8 cellular contexts compared by ENCODE assay signal in the genomic region with DNA sequence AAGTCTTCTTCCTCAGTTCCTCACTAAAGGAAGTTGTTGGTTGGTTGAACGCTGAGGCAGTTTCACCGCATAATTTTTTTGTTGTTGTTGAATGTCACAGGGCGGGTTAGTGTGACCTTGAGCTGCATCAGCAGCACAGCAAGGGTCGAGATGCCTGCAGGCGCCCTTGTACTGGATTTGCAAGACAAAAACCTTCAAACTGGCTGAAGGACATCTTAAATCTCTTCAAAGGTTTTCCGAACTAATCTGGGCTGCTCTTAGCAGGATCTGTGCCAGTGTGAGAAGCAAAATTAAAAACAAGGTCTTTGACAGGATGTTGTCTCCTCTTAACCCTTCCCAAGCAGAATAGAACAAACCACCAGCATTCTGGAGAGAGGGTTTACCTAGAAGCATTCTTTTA. TPM values are rescaled to one million over a fixed set of nuclear protein-coding genes. Genes with fewer than 3 reads are reported as not detected.
A peak's percentile ranks its signal among the peaks of the same experiment; 100 is the strongest.
DNase-seq lines count a peak whose midpoint lies in the region; ATAC-seq and TF ChIP-seq lines count a peak whose summit lies in the region.

No MANE protein-coding gene starts in this region.

- DNase-seq in DND-41 (peak; percentile 59), WERI-Rb-1 (peak; percentile 33), osteoblast (ENCODE audit: insufficient read length, low spot score, missing footprints) (no peak), SJCRH30 (no peak), T-helper 9 cell (no peak), NCI-H510A (lab: John Stamatoyannopoulos, UW) (no peak)
- no peak for DNase-seq in stimulated activated CD4-positive, alpha-beta T cell treated with anti-CD3 and anti-CD28 coated beads, Interleukin-2, amount 100 ng/mL, for 48 hours

- H3K4me1 ChIP-seq in DND-41 (ENCODE audit: insufficient read depth, low read length) (peaks cover 36% of the 10 kb centered on the region), gastroesophageal sphincter (peaks cover 7 to 60% (median 14%) of the 10 kb centered on the region in 3 donors), osteoblast (ENCODE audit: insufficient read depth, low read length) (peaks cover 74% of the 10 kb centered on the region), SJCRH30 (peaks cover 45% of the 10 kb centered on the region)

- H2AFZ ChIP-seq in DND-41 (ENCODE audit: low read depth, low read length) (peak overlapping the region; percentile 53), osteoblast (ENCODE audit: low read length) (no peak overlapping the region)

- H4K20me1 ChIP-seq in DND-41 (ENCODE audit: insufficient read depth, low read length) = peaks cover 5% of the 10 kb centered on the region; the same call in 1 of the 2 replicates
- H4K20me1 ChIP-seq in osteoblast (ENCODE audit: insufficient read depth, low read length) = no peaks in the 10 kb centered on the region

- ATAC-seq in DND-41 (ENCODE audit: insufficient read depth, low read depth) (peak; percentile 87), gastroesophageal sphincter (no peak)

- H3K79me2 ChIP-seq in DND-41 (ENCODE audit: insufficient read depth, low read length) (peaks cover 79% of the 10 kb centered on the region), osteoblast (ENCODE audit: insufficient read depth, low read length) (peaks cover 83% of the 10 kb centered on the region)

- TF ChIP-seq CTCF in DND-41 (IDR thresholded peaks at IDR 0.05; ENCODE audit: borderline replicate concordance, extremely low read depth, low read length, poor library complexity, severe bottlenecking) (no peak), WERI-Rb-1 (IDR thresholded peaks at IDR 0.05; ENCODE audit: low read depth, low read length) (no peak), gastroesophageal sphincter (IDR thresholded peaks at IDR 0.05) (no peak), osteoblast (IDR thresholded peaks at IDR 0.05; ENCODE audit: extremely low read depth, low read depth, low read length) (no peak)

- peak overlapping the region; percentile 80 for H3K27ac ChIP-seq in DND-41 (ENCODE audit: low read length)
- peak overlapping the region; percentile 44 for H3K27ac ChIP-seq in WERI-Rb-1
- H3K27ac ChIP-seq in gastroesophageal sphincter = peak overlapping the region in 3 of 4 donors; percentile 33 to 57 (median 53)
- H3K27ac ChIP-seq in osteoblast (ENCODE audit: low read depth, low read length) = peak overlapping the region; percentile 85
- H3K27ac ChIP-seq in SJCRH30 = no peak overlapping the region

- H3K4me3 ChIP-seq in DND-41 (ENCODE audit: low read depth in 1 of 2, low read length in 2 of 2) (peak overlapping the region; percentile 13 to 53), WERI-Rb-1 (ENCODE audit: low read depth, low read length) (0 out of 2 replicates have a peak overlapping the region, but pooled peaks have one; percentile 10), gastroesophageal sphincter (peak overlapping the region in 1 of 2 donors; percentile 9), osteoblast (ENCODE audit: insufficient read depth, low read length) (peak overlapping the region; percentile 38), SJCRH30 (no peak overlapping the region)

- H3K9me3 ChIP-seq in DND-41 (ENCODE audit: insufficient read depth, low read length, severe bottlenecking) (no peaks in the 10 kb centered on the region), WERI-Rb-1 (ENCODE audit: severe bottlenecking) (no peaks in the 10 kb centered on the region), gastroesophageal sphincter (no peaks in the 10 kb centered on the region), osteoblast (ENCODE audit: low read depth, low read length) (no peaks in the 10 kb centered on the region), SJCRH30 (replicated peaks) (no peaks in the 10 kb centered on the region)

- H3K4me2 ChIP-seq in DND-41 (ENCODE audit: insufficient read depth, low read length) = peak overlapping the region; percentile 59
- peak overlapping the region; percentile 67 for H3K4me2 ChIP-seq in osteoblast (ENCODE audit: insufficient read depth, low read length)

- H3K27me3 ChIP-seq in DND-41 (ENCODE audit: insufficient read depth, low read length, poor library complexity) (no peaks in the 10 kb centered on the region), WERI-Rb-1 (ENCODE audit: insufficient read depth, low read depth, severe bottlenecking) (no peaks in the 10 kb centered on the region), gastroesophageal sphincter (no peaks in the 10 kb centered on the region), osteoblast (ENCODE audit: insufficient read depth, low read length) (no peaks in the 10 kb centered on the region), SJCRH30 (no peaks in the 10 kb centered on the region)

- H3K36me3 ChIP-seq in DND-41 (ENCODE audit: insufficient read depth, low read length) = peaks cover 3% of the 10 kb centered on the region; the same call in 1 of the 2 replicates
- no peaks in the 10 kb centered on the region for H3K36me3 ChIP-seq in WERI-Rb-1
- H3K36me3 ChIP-seq in gastroesophageal sphincter = no peaks in the 10 kb centered on the region
- peaks cover 7% of the 10 kb centered on the region for H3K36me3 ChIP-seq in osteoblast (ENCODE audit: insufficient read depth, low read length)
- peaks cover 13% of the 10 kb centered on the region for H3K36me3 ChIP-seq in SJCRH30

- 3 to 23% methylated on average over 4 to 6 of the region's 6 CpGs for WGBS in gastroesophageal sphincter (ENCODE audit: low coverage in 1 of 2), 2 donors

- H3K9ac ChIP-seq in DND-41 (ENCODE audit: low read depth, low read length) = peak overlapping the region; percentile 49

- TF ChIP-seq POLR2A in gastroesophageal sphincter (IDR thresholded peaks at IDR 0.05) = no peak

- TF ChIP-seq EP300 in gastroesophageal sphincter (IDR thresholded peaks at IDR 0.05) = no peak

RNA-seq across cellular contexts. Expression of a gene that starts 59.4 kb away (rescaled TPM):
- total RNA-seq in gastroesophageal sphincter (10 to 100 TPM; 21.5 to 30.7 (median 28.2) TPM), osteoblast (32.1 and 32.6 TPM in 2 replicates)
- 69.4 and 76.0 TPM in 2 replicates for total RNA-seq in SJCRH30 (2014; rRNA removed; shearing (Covaris generic))

Comparison
In these comparisons a context has a peak if more than half of its experiments do, and no peak if none do; other contexts are left out.
1. DNase-seq: peak in DND-41 (single experiment) and WERI-Rb-1 (single experiment); none in osteoblast (single experiment), SJCRH30 (0 of 2), T-helper 9 cell (single experiment), stimulated activated CD4-positive, alpha-beta T cell treated with anti-CD3 and anti-CD28 coated beads, Interleukin-2, amount 100 ng/mL, for 48 hours (0 of 2) and NCI-H510A (single experiment).